16 cellular contexts compared by ENCODE assay signal in the genomic region with DNA sequence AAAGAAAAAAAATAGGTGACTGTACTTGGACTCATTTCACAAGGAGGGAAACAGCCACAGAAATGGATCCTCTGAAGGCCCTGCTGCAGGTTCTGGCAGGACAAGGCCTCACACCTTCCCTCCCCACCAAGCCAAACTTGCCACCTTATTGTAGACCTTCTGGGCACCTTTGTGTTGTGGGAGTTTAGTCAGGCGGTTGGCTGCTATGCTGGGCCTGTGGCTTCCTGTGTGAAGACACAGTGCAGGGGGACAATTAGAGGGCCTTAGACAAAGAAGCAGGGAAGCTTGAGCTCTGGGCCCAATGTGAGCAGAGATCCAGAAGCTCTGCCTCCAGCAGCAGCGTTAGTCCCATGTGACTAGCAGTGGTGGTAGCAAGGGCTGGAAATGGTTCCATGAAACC. TPM values are rescaled to one million over a fixed set of nuclear protein-coding genes. Genes with fewer than 3 reads are reported as not detected.
A peak's percentile ranks its signal among the peaks of the same experiment; 100 is the strongest.
DNase-seq lines count a peak whose midpoint lies in the region; ATAC-seq and TF ChIP-seq lines count a peak whose summit lies in the region.
"Had no signal": no experiment of that assay in that cellular context is flagged by ENCODE, and none has a peak within 500 bp of the region (broad histone marks: within the 10 kb centered on the region; RNA-seq: fewer than 3 reads in every experiment).

No MANE protein-coding gene starts in this region.

- H3K27me3 Mint-ChIP-seq in activated naive CD8-positive, alpha-beta T cell, result no peaks in the 10 kb centered on the region
- H3K27me3 Mint-ChIP-seq in activated naive CD8-positive, alpha-beta T cell treated with anti-CD3 and anti-CD28 coated beads for 36 hours, result no peaks in the 10 kb centered on the region
- H3K27me3 Mint-ChIP-seq in T-helper 17 cell, result no peaks in the 10 kb centered on the region
- H3K27me3 Mint-ChIP-seq in endothelial cell (ENCODE audit: unreplicated experiment), result peaks cover 30% of the 10 kb centered on the region

- no peak for DNase-seq in activated naive CD8-positive, alpha-beta T cell treated with anti-CD3 and anti-CD28 coated beads for 36 hours
- DNase-seq in T-helper 17 cell, result no peak
- DNase-seq in endothelial cell (ENCODE audit: low spot score), result no peak
- no peak for DNase-seq in stimulated activated effector memory CD8-positive, alpha-beta T cell treated with anti-CD3 and anti-CD28 coated beads, Interleukin-12 subunit alpha, Interleukin-12 subunit beta, amount 100 ng/mL, for 72 hours (ENCODE audit: low spot score in 2 of 2)
- DNase-seq in NCI-H187 (lab: John Stamatoyannopoulos, UW), result no peak
- no peak for DNase-seq in NCI-H748 (lab: John Stamatoyannopoulos, UW; ENCODE audit: unreplicated experiment)
- DNase-seq: CD4-positive, CD25-positive, alpha-beta regulatory T cell; DMS79; NCI-H1436; NCI-H2029 treated with DMSO at 0.1 percent for 48 hours; NCI-H2171 treated with DMSO at 0.1 percent for 48 hours; NCI-H774 had no signal

- H3K36me3 Mint-ChIP-seq in activated naive CD8-positive, alpha-beta T cell, result no peaks in the 10 kb centered on the region
- H3K36me3 Mint-ChIP-seq in activated naive CD8-positive, alpha-beta T cell treated with anti-CD3 and anti-CD28 coated beads for 36 hours, result peaks cover 13% of the 10 kb centered on the region
- H3K36me3 Mint-ChIP-seq in T-helper 17 cell (ENCODE audit: low read depth), result peaks cover 13% of the 10 kb centered on the region
- peaks cover 37% of the 10 kb centered on the region for H3K36me3 Mint-ChIP-seq in endothelial cell (ENCODE audit: low read depth, unreplicated experiment)
- H3K36me3 Mint-ChIP-seq in stimulated activated effector memory CD8-positive, alpha-beta T cell treated with anti-CD3 and anti-CD28 coated beads, Interleukin-12 subunit alpha, Interleukin-12 subunit beta, amount 100 ng/mL, for 72 hours, result peaks cover 95% of the 10 kb centered on the region

- H3K27ac Mint-ChIP-seq in activated naive CD8-positive, alpha-beta T cell, result peak overlapping the region; percentile 59
- no peak overlapping the region for H3K27ac Mint-ChIP-seq in activated naive CD8-positive, alpha-beta T cell treated with anti-CD3 and anti-CD28 coated beads for 36 hours
- H3K27ac Mint-ChIP-seq in T-helper 17 cell (no peak overlapping the region), endothelial cell (ENCODE audit: unreplicated experiment) (no peak overlapping the region)
- H3K27ac Mint-ChIP-seq in stimulated activated effector memory CD8-positive, alpha-beta T cell treated with anti-CD3 and anti-CD28 coated beads, Interleukin-12 subunit alpha, Interleukin-12 subunit beta, amount 100 ng/mL, for 72 hours, result peak overlapping the region; percentile 77
- H3K27ac Mint-ChIP-seq: GM23338 had no signal

- no peak for TF ChIP-seq CTCF in endothelial cell (IDR thresholded peaks at IDR 0.05; ENCODE audit: unreplicated experiment)

- H3K9me3 Mint-ChIP-seq in activated naive CD8-positive, alpha-beta T cell (ENCODE audit: low read depth), result no peaks in the 10 kb centered on the region
- no peaks in the 10 kb centered on the region for H3K9me3 Mint-ChIP-seq in activated naive CD8-positive, alpha-beta T cell treated with anti-CD3 and anti-CD28 coated beads for 36 hours
- no peaks in the 10 kb centered on the region for H3K9me3 Mint-ChIP-seq in endothelial cell (ENCODE audit: unreplicated experiment)
- no peaks in the 10 kb centered on the region for H3K9me3 Mint-ChIP-seq in stimulated activated effector memory CD8-positive, alpha-beta T cell treated with anti-CD3 and anti-CD28 coated beads, Interleukin-12 subunit alpha, Interleukin-12 subunit beta, amount 100 ng/mL, for 72 hours
- H3K9me3 Mint-ChIP-seq: CD4-positive, CD25-positive, alpha-beta regulatory T cell; GM23338 had no signal

- peaks cover 32% of the 10 kb centered on the region for H3K4me1 Mint-ChIP-seq in activated naive CD8-positive, alpha-beta T cell (ENCODE audit: low read depth)
- peaks cover 28% of the 10 kb centered on the region for H3K4me1 Mint-ChIP-seq in activated naive CD8-positive, alpha-beta T cell treated with anti-CD3 and anti-CD28 coated beads for 36 hours
- H3K4me1 Mint-ChIP-seq in T-helper 17 cell (peaks cover 34% of the 10 kb centered on the region), endothelial cell (ENCODE audit: unreplicated experiment) (peaks cover 17% of the 10 kb centered on the region)
- H3K4me1 Mint-ChIP-seq in stimulated activated effector memory CD8-positive, alpha-beta T cell treated with anti-CD3 and anti-CD28 coated beads, Interleukin-12 subunit alpha, Interleukin-12 subunit beta, amount 100 ng/mL, for 72 hours, result peaks cover 71% of the 10 kb centered on the region

- no peak for ATAC-seq in T-helper 17 cell
- ATAC-seq in stimulated activated effector memory CD8-positive, alpha-beta T cell treated with anti-CD3 and anti-CD28 coated beads, Interleukin-12 subunit alpha, Interleukin-12 subunit beta, amount 100 ng/mL, for 72 hours, result no peak
- ATAC-seq: GM23338, HCT116, K562 had no signal

- no peaks in the 10 kb centered on the region for H3K9me3 ChIP-seq in T-helper 17 cell (ENCODE audit: control insufficient read depth, low read length, poor library complexity, severe bottlenecking)

- H3K4me3 Mint-ChIP-seq in activated naive CD8-positive, alpha-beta T cell, result no peak overlapping the region
- H3K4me3 Mint-ChIP-seq in activated naive CD8-positive, alpha-beta T cell treated with anti-CD3 and anti-CD28 coated beads for 36 hours, result no peak overlapping the region
- peak overlapping the region; percentile 19 for H3K4me3 Mint-ChIP-seq in T-helper 17 cell
- peak overlapping the region; percentile 37 for H3K4me3 Mint-ChIP-seq in endothelial cell (ENCODE audit: unreplicated experiment)
- peak overlapping the region; percentile 37 for H3K4me3 Mint-ChIP-seq in stimulated activated effector memory CD8-positive, alpha-beta T cell treated with anti-CD3 and anti-CD28 coated beads, Interleukin-12 subunit alpha, Interleukin-12 subunit beta, amount 100 ng/mL, for 72 hours
- H3K4me3 Mint-ChIP-seq: GM23338 had no signal

RNA-seq across cellular contexts. Expression of gene RAB1B, which starts 4.2 kb away (rescaled TPM):
- total RNA-seq in activated naive CD8-positive, alpha-beta T cell treated with anti-CD3 and anti-CD28 coated beads for 36 hours, result 100 to 1,000 TPM in 1 of 2 experiments, 10 to 100 TPM in 1; 97.6 to 102 TPM
- total RNA-seq in T-helper 17 cell (10 to 100 TPM; 72.8 to 89.1 TPM), endothelial cell (ENCODE audit: unreplicated experiment) (189 TPM)

RNA-seq across cellular contexts. Expression of gene CNIH2, which starts 5.4 kb away (rescaled TPM):
- 1 to 10 TPM; 1.9 to 2.2 TPM for total RNA-seq in activated naive CD8-positive, alpha-beta T cell treated with anti-CD3 and anti-CD28 coated beads for 36 hours
- total RNA-seq in T-helper 17 cell, result 10 to 100 TPM in 1 of 2 donors, 1 to 10 TPM in 1; 9.0 to 14.4 TPM
- total RNA-seq in endothelial cell (ENCODE audit: unreplicated experiment), result 1.9 TPM

RNA-seq across cellular contexts. Expression of gene KLC2, which starts 15.1 kb away (rescaled TPM):
- 10 to 100 TPM; 39.4 to 40.2 TPM for total RNA-seq in activated naive CD8-positive, alpha-beta T cell treated with anti-CD3 and anti-CD28 coated beads for 36 hours
- 10 to 100 TPM; 55.1 to 58.3 TPM for total RNA-seq in T-helper 17 cell
- total RNA-seq in endothelial cell (ENCODE audit: unreplicated experiment), result 35.1 TPM

RNA-seq across cellular contexts. Expression of gene YIF1A, which starts 16.3 kb away (rescaled TPM):
- total RNA-seq in activated naive CD8-positive, alpha-beta T cell treated with anti-CD3 and anti-CD28 coated beads for 36 hours, result 10 to 100 TPM; 64.1 to 72.4 TPM
- total RNA-seq in T-helper 17 cell (10 to 100 TPM; 32.6 to 35.1 TPM), endothelial cell (ENCODE audit: unreplicated experiment) (48.0 TPM)

RNA-seq across cellular contexts. Expression of gene TMEM151A, which starts 19.1 kb away (rescaled TPM):
- not detected for total RNA-seq in activated naive CD8-positive, alpha-beta T cell treated with anti-CD3 and anti-CD28 coated beads for 36 hours
- total RNA-seq in T-helper 17 cell (under 1 TPM; 0.16 to 0.32 TPM), endothelial cell (ENCODE audit: unreplicated experiment) (not detected)
- total RNA-seq: CD4-positive, CD25-positive, alpha-beta regulatory T cell; K562 had no signal

Comparison
In these comparisons a context has a peak if more than half of its experiments do, and no peak if none do; other contexts are left out.
1. H3K27ac Mint-ChIP-seq: peak in activated naive CD8-positive, alpha-beta T cell (single experiment) and stimulated activated effector memory CD8-positive, alpha-beta T cell treated with anti-CD3 and anti-CD28 coated beads, Interleukin-12 subunit alpha, Interleukin-12 subunit beta, amount 100 ng/mL, for 72 hours (single experiment); none in activated naive CD8-positive, alpha-beta T cell treated with anti-CD3 and anti-CD28 coated beads for 36 hours (single experiment), T-helper 17 cell (single experiment) and endothelial cell (single experiment).
2. H3K4me3 Mint-ChIP-seq: peak in T-helper 17 cell (single experiment), endothelial cell (single experiment) and stimulated activated effector memory CD8-positive, alpha-beta T cell treated with anti-CD3 and anti-CD28 coated beads, Interleukin-12 subunit alpha, Interleukin-12 subunit beta, amount 100 ng/mL, for 72 hours (single experiment); none in activated naive CD8-positive, alpha-beta T cell (single experiment) and activated naive CD8-positive, alpha-beta T cell treated with anti-CD3 and anti-CD28 coated beads for 36 hours (single experiment).